Comparison of ENCODE assay signal across 21 cellular contexts in genomic region chr9:94786586-94786985, GRCh38.
DNase-seq lines count a peak whose midpoint lies in the region; TF ChIP-seq lines count a peak whose summit lies in the region.
"Had no signal": no experiment of that assay in that cellular context is flagged by ENCODE, and none has a peak within 500 bp of the region (broad histone marks: within the 10 kb centered on the region; RNA-seq: fewer than 3 reads in every experiment).

No MANE protein-coding gene starts in this region.

- no peaks in the 10 kb centered on the region for H3K9me3 ChIP-seq in Loucy (ENCODE audit: insufficient read depth, low read depth, low read length)
- H3K9me3 ChIP-seq: BE2C had no signal

- peak overlapping the region; percentile 45 for H3K4me3 ChIP-seq in Loucy (ENCODE audit: low read length, poor library complexity, severe bottlenecking)
- no peak overlapping the region for H3K4me3 ChIP-seq in dorsolateral prefrontal cortex
- no peak overlapping the region for H3K4me3 ChIP-seq in skin epidermis
- H3K4me3 ChIP-seq: PC-9 had no signal

- no peaks in the 10 kb centered on the region for H3F3A ChIP-seq in Loucy (ENCODE audit: low read depth)

- DNase-seq in dorsolateral prefrontal cortex (no peak), medulla oblongata (ENCODE audit: extremely low spot score) (peak; percentile 65), germinal center (ENCODE audit: low spot score) (no peak), HK-2 (ENCODE audit: unreplicated experiment) (no peak), NK-92 (lab: John Stamatoyannopoulos, UW; ENCODE audit: unreplicated experiment) (no peak), DMS79 (lab: John Stamatoyannopoulos, UW) (no peak)
- DNase-seq: BE2C, DMS53, EL, GF-D8, KBM-7, MV-4-11, NCI-H1105 treated with DMSO at 0.1 percent for 48 hours, NCI-H2171 treated with DMSO at 0.1 percent for 48 hours, NCI-H446, NCI-H526 treated with DMSO at 0.1 percent for 48 hours, PC-9, SIG-M5 had no signal

- no peaks in the 10 kb centered on the region for H4K20me1 ChIP-seq in Loucy (ENCODE audit: insufficient read depth, low read length, poor library complexity, severe bottlenecking)

- H3K36me3 ChIP-seq in Loucy (ENCODE audit: insufficient read depth, low read length): no peaks in the 10 kb centered on the region

- no peak overlapping the region for H2AFZ ChIP-seq in Loucy (ENCODE audit: low read length)
- H2AFZ ChIP-seq: PC-9 had no signal

- no peaks in the 10 kb centered on the region for H3K79me2 ChIP-seq in Loucy (ENCODE audit: insufficient read depth, low read length)

- peak overlapping the region; percentile 59 for H3K4me2 ChIP-seq in Loucy (ENCODE audit: low read depth, low read length, poor library complexity, severe bottlenecking)
- H3K4me2 ChIP-seq: PC-9 had no signal

- peaks cover 43% of the 10 kb centered on the region for H3K4me1 ChIP-seq in Loucy (ENCODE audit: insufficient read depth, low read length, poor library complexity, severe bottlenecking)

- TF ChIP-seq CTCF in Loucy (conservative IDR thresholded peaks at IDR 0.05; ENCODE audit: low read length) (no peak), dorsolateral prefrontal cortex (IDR thresholded peaks at IDR 0.05 in 54 of 56, conservative IDR thresholded peaks at IDR 0.05 in 2 of 56; ENCODE audit: low read depth in 1 of 56, partially characterized antibody in 56 of 56) (no peak)

- H3K27ac ChIP-seq in dorsolateral prefrontal cortex: peak overlapping the region in 41 of 59 donors; percentile 6 to 91 (median 81)
- H3K27ac ChIP-seq in skin epidermis: peak overlapping the region in 17 of 21 experiments; percentile 1 to 96 (median 62)
- H3K27ac ChIP-seq: PC-9, RWPE1 had no signal

- H3K9ac ChIP-seq in Loucy (ENCODE audit: low read depth, low read length, poor library complexity, severe bottlenecking): peak overlapping the region; percentile 33

- intact Hi-C loops in dorsolateral prefrontal cortex (cut with DNase I): loop anchor here in 1 of 2 donors (5.0 to 10.0 kb wide), 3 partner anchors 116 to 216 kb away; no protein-coding TSS in a partner anchor

- H3K27me3 ChIP-seq in Loucy (ENCODE audit: insufficient read depth, low read length, poor library complexity, severe bottlenecking) (no peaks in the 10 kb centered on the region), dorsolateral prefrontal cortex (no peaks in the 10 kb centered on the region)
- H3K27me3 ChIP-seq: BE2C had no signal

- no peaks in the 10 kb centered on the region for H3K9me2 ChIP-seq in Loucy (replicated peaks; ENCODE audit: low read depth, low read length)
